8 cellular contexts compared by ENCODE assay signal in the genomic region with DNA sequence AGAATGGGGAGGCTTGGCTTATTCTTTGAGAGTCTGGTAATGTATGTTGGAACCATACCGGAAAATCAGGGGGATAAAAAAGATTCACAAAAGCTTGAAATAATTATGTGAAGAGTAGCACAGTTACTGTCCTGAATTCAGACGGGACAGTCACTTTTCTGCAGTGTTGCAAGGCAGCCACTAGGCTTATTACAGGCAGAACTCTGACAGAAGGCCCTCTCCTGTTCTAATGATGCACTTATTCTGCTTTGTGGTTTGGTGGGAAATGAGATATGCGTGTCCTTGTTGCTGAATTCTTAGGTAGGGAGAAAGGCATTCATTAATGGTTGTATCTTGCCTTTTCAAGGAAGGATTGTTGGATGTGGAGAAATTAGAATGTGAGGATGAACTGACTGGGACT. TPM values are rescaled to one million over a fixed set of nuclear protein-coding genes. Genes with fewer than 3 reads are reported as not detected.
A peak's percentile ranks its signal among the peaks of the same experiment; 100 is the strongest.
DNase-seq lines count a peak whose midpoint lies in the region; ATAC-seq and TF ChIP-seq lines count a peak whose summit lies in the region.

No MANE protein-coding gene starts in this region.

- H3K36me3 ChIP-seq in mammary epithelial cell (ENCODE audit: insufficient read depth, low read length): no peaks in the 10 kb centered on the region

- H3K79me2 ChIP-seq in mammary epithelial cell (ENCODE audit: insufficient read depth, low read length): no peaks in the 10 kb centered on the region

- dilution Hi-C loops in mammary epithelial cell (cut with HindIII; ENCODE audit: low sequenced_read_pairs): no loop called here

- H3K27ac Mint-ChIP-seq in stimulated activated naive B cell treated with anti-CD40 and anti-IgM and Interleukin-4, amounts not matched to agents 10 μg/mL and 1 μg/mL and 100 μg/mL, for 72 hours: no peak overlapping the region

- H4K20me1 ChIP-seq in mammary epithelial cell (ENCODE audit: insufficient read depth, low read length): no peaks in the 10 kb centered on the region

- intact Hi-C loops in mammary epithelial cell (cut with micrococcal nuclease): no loop called here

- no peak overlapping the region for H2AFZ ChIP-seq in mammary epithelial cell (ENCODE audit: low read depth, low read length)

- no peaks in the 10 kb centered on the region for H3K9me3 Mint-ChIP-seq in stimulated activated naive B cell treated with anti-CD40 and anti-IgM and Interleukin-4, amounts not matched to agents 10 μg/mL and 1 μg/mL and 100 μg/mL, for 72 hours

- CTCF ChIA-PET in mammary epithelial cell (lab: Charles Lee; ENCODE audit: low non-redundant PET): interaction anchor here (0.5 kb wide), 1 partner anchor 867 kb away, joined by 3 read pairs; no protein-coding TSS in a partner anchor

- no peaks in the 10 kb centered on the region for H3K4me1 ChIP-seq in mammary epithelial cell (ENCODE audit: insufficient read depth, low read length)

- H3K27me3 Mint-ChIP-seq in stimulated activated naive B cell treated with anti-CD40 and anti-IgM and Interleukin-4, amounts not matched to agents 10 μg/mL and 1 μg/mL and 100 μg/mL, for 72 hours: no peaks in the 10 kb centered on the region

- no peak overlapping the region for H3K4me2 ChIP-seq in mammary epithelial cell (ENCODE audit: insufficient read depth, low read depth, low read length)

- ATAC-seq in GM19324 (IDR thresholded peaks at IDR 0.05; ENCODE audit: low FRiP score, unreplicated experiment): peak; percentile 71
- peak; percentile 70 for ATAC-seq in HG03460 (IDR thresholded peaks at IDR 0.05; ENCODE audit: unreplicated experiment)
- ATAC-seq in stimulated activated naive B cell treated with anti-CD40 and anti-IgM and Interleukin-4, amounts not matched to agents 10 μg/mL and 1 μg/mL and 100 μg/mL, for 72 hours (replicated peaks): peak; percentile 55 to 68
- ATAC-seq in esophagus mucosa: no peak

- no peak overlapping the region for H3K4me3 Mint-ChIP-seq in stimulated activated naive B cell treated with anti-CD40 and anti-IgM and Interleukin-4, amounts not matched to agents 10 μg/mL and 1 μg/mL and 100 μg/mL, for 72 hours

- DNase-seq in AG20443 (ENCODE audit: low spot score) (peak; percentile 53), mammary epithelial cell (no peak), NCI-H526 treated with DMSO at 0.1 percent for 48 hours (lab: John Stamatoyannopoulos, UW) (no peak), germinal center (ENCODE audit: low spot score) (no peak)
- DNase-seq in stimulated activated naive B cell treated with anti-CD40 and anti-IgM and Interleukin-4, amounts not matched to agents 10 μg/mL and 1 μg/mL and 100 μg/mL, for 72 hours: no peak

- no peaks in the 10 kb centered on the region for H3K9me3 ChIP-seq in mammary epithelial cell (replicated peaks; ENCODE audit: insufficient read depth, low read length)

- no peak overlapping the region for H3K4me3 ChIP-seq in mammary epithelial cell (replicated peaks in 1 of 3; ENCODE audit: insufficient read depth in 1 of 3, low read depth in 2 of 3, low read length in 3 of 3)

- TF ChIP-seq CTCF in mammary epithelial cell (conservative IDR thresholded peaks at IDR 0.05 in 1 of 2, IDR thresholded peaks at IDR 0.05 in 1 of 2; ENCODE audit: extremely low read depth in 1 of 2, insufficient read depth in 1 of 2, low read depth in 1 of 2, low read length in 2 of 2): peak; percentile 41 to 45

- no peaks in the 10 kb centered on the region for H3K36me3 Mint-ChIP-seq in stimulated activated naive B cell treated with anti-CD40 and anti-IgM and Interleukin-4, amounts not matched to agents 10 μg/mL and 1 μg/mL and 100 μg/mL, for 72 hours

- no peak overlapping the region for H3K9ac ChIP-seq in mammary epithelial cell (ENCODE audit: insufficient read depth, low read length)

- no peak overlapping the region for H3K27ac ChIP-seq in mammary epithelial cell (ENCODE audit: insufficient read depth, low read depth, low read length)

- 62% methylated on average over 3 of the region's 3 CpGs for WGBS in mammary epithelial cell (ENCODE audit: low coverage, missing lambda C conversion rate)

- no peaks in the 10 kb centered on the region for H3K27me3 ChIP-seq in mammary epithelial cell (ENCODE audit: insufficient read depth, low read length)

- no TSS peak for BruUV-seq in mammary epithelial cell (replicated peaks; lab: Mats Ljungman, UMichigan)

- H3K4me1 Mint-ChIP-seq in stimulated activated naive B cell treated with anti-CD40 and anti-IgM and Interleukin-4, amounts not matched to agents 10 μg/mL and 1 μg/mL and 100 μg/mL, for 72 hours: no peaks in the 10 kb centered on the region

- in situ Hi-C loops in mammary epithelial cell (cut with MboI; ENCODE audit: low sequenced_read_pairs in 2 of 2): loop anchor here (25.0 kb wide), 2 partner anchors 359 to 384 kb away; no protein-coding TSS in a partner anchor

RNA-seq across cellular contexts. Expression of a gene that starts 37.2 kb away (rescaled TPM):
- total RNA-seq in mammary epithelial cell: 1 to 10 TPM in 1 of 2 donors, under 1 TPM in 1; 0.33 to 4.0 TPM
- 0.77 TPM for polyA plus RNA-seq in mammary epithelial cell
- 0.93 TPM for polyA minus RNA-seq in mammary epithelial cell
- total RNA-seq in esophagus mucosa: 0.96 TPM
